Comparison of ENCODE assay signal across 26 cellular contexts in genomic region chr11:9771126-9771624, GRCh38.
DNase-seq lines count a peak whose midpoint lies in the region; ATAC-seq, FAIRE-seq and TF ChIP-seq lines count a peak whose summit lies in the region.
"Had no signal": no experiment of that assay in that cellular context is flagged by ENCODE, and none has a peak within 500 bp of the region (broad histone marks: within the 10 kb centered on the region; RNA-seq: fewer than 3 reads in every experiment).

No MANE protein-coding gene starts in this region.

- H3K27me3 Mint-ChIP-seq in astrocyte (ENCODE audit: low read depth, unreplicated experiment) (no peaks in the 10 kb centered on the region), Caco-2 (ENCODE audit: insufficient read depth, unreplicated experiment) (no peaks in the 10 kb centered on the region)
- no peaks in the 10 kb centered on the region for H3K27me3 Mint-ChIP-seq in stimulated activated naive B cell treated with anti-CD40 and anti-IgM and Interleukin-4, amounts not matched to agents 10 μg/mL and 1 μg/mL and 100 μg/mL, for 72 hours
- H3K27me3 Mint-ChIP-seq: CD4-positive, alpha-beta memory T cell had no signal

- H4K20me1 ChIP-seq in astrocyte (ENCODE audit: insufficient read depth, low read length): no peaks in the 10 kb centered on the region

- CTCF ChIA-PET in Caco-2 (lab: Charles Lee): no interaction called here

- TF ChIP-seq CTCF in left ventricle myocardium inferior (IDR thresholded peaks at IDR 0.05; ENCODE audit: borderline replicate concordance) (no peak), astrocyte (IDR thresholded peaks at IDR 0.05; ENCODE audit: insufficient read depth, low read depth, low read length) (no peak), Caco-2 (IDR thresholded peaks at IDR 0.05; ENCODE audit: insufficient read depth in 1 of 2, low read depth in 1 of 2, low read length in 1 of 2, severe bottlenecking in 1 of 2, unreplicated experiment in 1 of 2) (no peak)

- DNase-seq in left ventricle myocardium inferior: no peak
- no peak for DNase-seq in left cardiac atrium
- peak; percentile 27 for DNase-seq in astrocyte (ENCODE audit: low read depth)
- peak; percentile 50 for DNase-seq in myocyte (ENCODE audit: low read depth)
- no peak for DNase-seq in Caco-2
- no peak for DNase-seq in NAMALWA (ENCODE audit: low spot score)
- no peak for DNase-seq in stimulated activated naive B cell treated with anti-CD40 and anti-IgM and Interleukin-4, amounts not matched to agents 10 μg/mL and 1 μg/mL and 100 μg/mL, for 72 hours
- DNase-seq: AML-193; CD4-positive, alpha-beta memory T cell; COR-L47; HCEC 1CT; Kasumi-1; NCI-H1105; NCI-H146; NCI-H1930; NCI-H446 treated with DMSO at 0.1 percent for 48 hours; NCI-H526; Peyer's patch; SHP77 treated with DMSO at 0.1 percent for 48 hours; SW 1271 had no signal

- H3K36me3 Mint-ChIP-seq in astrocyte (ENCODE audit: low read depth, unreplicated experiment): peaks cover 13% of the 10 kb centered on the region
- peaks cover 9% of the 10 kb centered on the region for H3K36me3 Mint-ChIP-seq in Caco-2 (ENCODE audit: insufficient read depth, unreplicated experiment)
- peaks cover 22 to 52% of the 10 kb centered on the region in 2 donors for H3K36me3 Mint-ChIP-seq in stimulated activated naive B cell treated with anti-CD40 and anti-IgM and Interleukin-4, amounts not matched to agents 10 μg/mL and 1 μg/mL and 100 μg/mL, for 72 hours

- no peaks in the 10 kb centered on the region for H3K79me2 ChIP-seq in astrocyte (ENCODE audit: insufficient read depth, low read length)

- no peaks in the 10 kb centered on the region for H3K9me3 ChIP-seq in left ventricle myocardium inferior (replicated peaks)
- H3K9me3 ChIP-seq in astrocyte (ENCODE audit: insufficient read depth, low read depth, low read length): no peaks in the 10 kb centered on the region
- H3K9me3 ChIP-seq in Caco-2: no peaks in the 10 kb centered on the region
- H3K9me3 ChIP-seq: BLaER1 treated with 17β-estradiol and CSF1 and Interleukin-3, amounts not matched to agents 10 nM and 100 nM; Peyer's patch had no signal

- H3K4me3 Mint-ChIP-seq in astrocyte (ENCODE audit: unreplicated experiment) (no peak overlapping the region), Caco-2 (ENCODE audit: unreplicated experiment) (no peak overlapping the region)
- no peak overlapping the region for H3K4me3 Mint-ChIP-seq in stimulated activated naive B cell treated with anti-CD40 and anti-IgM and Interleukin-4, amounts not matched to agents 10 μg/mL and 1 μg/mL and 100 μg/mL, for 72 hours
- H3K4me3 Mint-ChIP-seq: CD4-positive, alpha-beta memory T cell had no signal

- no peak for FAIRE-seq in astrocyte (lab: Jason Lieb, UNC)
- FAIRE-seq: A204.1, GM19239, H1, HepG2, K562 had no signal

- H3K36me3 ChIP-seq in left ventricle myocardium inferior (no peaks in the 10 kb centered on the region), astrocyte (ENCODE audit: insufficient read depth, low read length) (no peaks in the 10 kb centered on the region), Caco-2 (ENCODE audit: control insufficient read depth, insufficient read depth, low read length) (no peaks in the 10 kb centered on the region)
- H3K36me3 ChIP-seq: Peyer's patch had no signal

- intact Hi-C loops in left ventricle myocardium inferior (cut with micrococcal nuclease) (no loop called here), left cardiac atrium (cut with DNase I) (no loop called here), Caco-2 (cut with micrococcal nuclease; ENCODE audit: unreplicated experiment) (loop anchor here (10.0 kb wide), 1 partner anchor 354 kb away; no protein-coding TSS in a partner anchor)

- H2AFZ ChIP-seq in astrocyte (ENCODE audit: low read depth, low read length): no peak overlapping the region

- no peak overlapping the region for H3K4me2 ChIP-seq in astrocyte (ENCODE audit: low read length)
- H3K4me2 ChIP-seq: BLaER1 treated with 17β-estradiol and CSF1 and Interleukin-3, amounts not matched to agents 10 nM and 100 nM had no signal

- BruUV-seq in Caco-2 (replicated peaks; lab: Mats Ljungman, UMichigan): no TSS peak

- H3K27me3 ChIP-seq in left ventricle myocardium inferior (ENCODE audit: low read depth) (no peaks in the 10 kb centered on the region), astrocyte (ENCODE audit: insufficient read depth, low read length) (no peaks in the 10 kb centered on the region), Caco-2 (replicated peaks; ENCODE audit: control insufficient read depth, insufficient read depth, low read length) (no peaks in the 10 kb centered on the region)
- H3K27me3 ChIP-seq: BLaER1 treated with 17β-estradiol and CSF1 and Interleukin-3, amounts not matched to agents 10 nM and 100 nM; Peyer's patch had no signal

- POLR2A ChIA-PET in Caco-2 (lab: Charles Lee): no interaction called here

- H3K4me1 ChIP-seq in left ventricle myocardium inferior: peaks cover 36% of the 10 kb centered on the region
- peaks cover 17% of the 10 kb centered on the region for H3K4me1 ChIP-seq in astrocyte (ENCODE audit: insufficient read depth, low read length)
- H3K4me1 ChIP-seq in Caco-2: peaks cover 19% of the 10 kb centered on the region
- H3K4me1 ChIP-seq: Peyer's patch had no signal

- H3K9me3 Mint-ChIP-seq in astrocyte (ENCODE audit: unreplicated experiment) (no peaks in the 10 kb centered on the region), Caco-2 (ENCODE audit: unreplicated experiment) (no peaks in the 10 kb centered on the region)
- no peaks in the 10 kb centered on the region for H3K9me3 Mint-ChIP-seq in stimulated activated naive B cell treated with anti-CD40 and anti-IgM and Interleukin-4, amounts not matched to agents 10 μg/mL and 1 μg/mL and 100 μg/mL, for 72 hours
- H3K9me3 Mint-ChIP-seq: CD4-positive, alpha-beta memory T cell had no signal

- no peak overlapping the region for H3K4me3 ChIP-seq in left ventricle myocardium inferior
- H3K4me3 ChIP-seq in astrocyte (ENCODE audit: insufficient read depth, low read depth, low read length): no peak overlapping the region
- no peak overlapping the region for H3K4me3 ChIP-seq in Caco-2 (ENCODE audit: low read depth, low read length)
- H3K4me3 ChIP-seq: BLaER1 treated with 17β-estradiol and CSF1 and Interleukin-3, amounts not matched to agents 10 nM and 100 nM; K562; Peyer's patch had no signal

- no peak overlapping the region for H3K9ac ChIP-seq in astrocyte (ENCODE audit: low read length)
- H3K9ac ChIP-seq: BLaER1 treated with 17β-estradiol and CSF1 and Interleukin-3, amounts not matched to agents 10 nM and 100 nM had no signal

- H3K4me1 Mint-ChIP-seq in astrocyte (ENCODE audit: low read depth, unreplicated experiment) (peaks cover 16% of the 10 kb centered on the region), Caco-2 (ENCODE audit: low read depth, unreplicated experiment) (peaks cover 14% of the 10 kb centered on the region)
- H3K4me1 Mint-ChIP-seq in stimulated activated naive B cell treated with anti-CD40 and anti-IgM and Interleukin-4, amounts not matched to agents 10 μg/mL and 1 μg/mL and 100 μg/mL, for 72 hours: peaks cover 17 to 22% of the 10 kb centered on the region in 2 donors
- H3K4me1 Mint-ChIP-seq: CD4-positive, alpha-beta memory T cell had no signal

- no peak for ATAC-seq in left cardiac atrium
- ATAC-seq in stimulated activated naive B cell treated with anti-CD40 and anti-IgM and Interleukin-4, amounts not matched to agents 10 μg/mL and 1 μg/mL and 100 μg/mL, for 72 hours (replicated peaks): no peak
- ATAC-seq: HepG2, K562 had no signal

- H3K27ac ChIP-seq in left ventricle myocardium inferior (replicated peaks) (peak overlapping the region; percentile 1), astrocyte (ENCODE audit: low read depth, low read length) (no peak overlapping the region)
- H3K27ac ChIP-seq: BLaER1 treated with 17β-estradiol and CSF1 and Interleukin-3, amounts not matched to agents 10 nM and 100 nM; Peyer's patch had no signal

- no peak overlapping the region for H3K27ac Mint-ChIP-seq in astrocyte (ENCODE audit: unreplicated experiment)
- no peak overlapping the region for H3K27ac Mint-ChIP-seq in Caco-2 (ENCODE audit: unreplicated experiment)
- H3K27ac Mint-ChIP-seq in stimulated activated naive B cell treated with anti-CD40 and anti-IgM and Interleukin-4, amounts not matched to agents 10 μg/mL and 1 μg/mL and 100 μg/mL, for 72 hours: no peak overlapping the region

Comparison
In these comparisons a context has a peak if more than half of its experiments do, and no peak if none do; other contexts are left out.
1. DNase-seq: peak in astrocyte (single experiment) and myocyte (single experiment); none in left ventricle myocardium inferior (single experiment), left cardiac atrium (single experiment), Caco-2 (0 of 2), NAMALWA (single experiment) and stimulated activated naive B cell treated with anti-CD40 and anti-IgM and Interleukin-4, amounts not matched to agents 10 μg/mL and 1 μg/mL and 100 μg/mL, for 72 hours (single experiment).